In genomic region chr13:38566526-38566925, GRCh38 we compare ENCODE assay signal across 17 cellular contexts.
DNase-seq lines count a peak whose midpoint lies in the region; ATAC-seq and TF ChIP-seq lines count a peak whose summit lies in the region.
"Had no signal": no experiment of that assay in that cellular context is flagged by ENCODE, and none has a peak within 500 bp of the region (broad histone marks: within the 10 kb centered on the region; RNA-seq: fewer than 3 reads in every experiment).

No MANE protein-coding gene starts in this region.

- no peak overlapping the region for H3K4me3 ChIP-seq in HFF-Myc (replicated peaks; ENCODE audit: low read depth, low read length)
- H3K4me3 ChIP-seq: tibial nerve had no signal

- H3K4me3 Mint-ChIP-seq in activated T-cell treated with anti-CD3 and anti-CD28 coated beads, Interleukin-2, amount 50 U/mL, for 4 hours, result no peak overlapping the region
- H3K4me3 Mint-ChIP-seq: activated naive CD4-positive, alpha-beta T cell treated with anti-CD3 and anti-CD28 coated beads, Interleukin-2, amount 10 ng/mL, durations not matched to agents 7 days and 5 days; dendritic cell treated with granulocyte-macrophage colony-stimulating factor and Interleukin-4, amounts not matched to agents 40 ng/mL and 50 ng/mL, for 4 days; neural crest cell; stimulated activated naive CD8-positive, alpha-beta T cell treated with anti-CD3 and anti-CD28 coated beads, Interleukin-15, Interleukin-2, amounts not matched to agents 100 ng/mL and 50 ng/mL, for 24 hours had no signal

- DNase-seq in HFF-Myc (ENCODE audit: extremely low read depth, low read depth) (peak; percentile 9), NCI-H2081 treated with DMSO at 0.1 percent for 48 hours (lab: John Stamatoyannopoulos, UW) (peak; percentile 52), NCI-H774 (lab: John Stamatoyannopoulos, UW) (peak; percentile 9), superior temporal gyrus (ENCODE audit: extremely low spot score) (peak; percentile 35), sciatic nerve (ENCODE audit: low spot score) (no peak), retina (no peak)
- DNase-seq in activated T-cell treated with anti-CD3 and anti-CD28 coated beads, Interleukin-2, amount 50 U/mL, for 4 hours, result no peak
- DNase-seq: activated CD4-positive, CD25-positive, alpha-beta regulatory T cell treated with anti-CD3 and anti-CD28 coated beads, Interleukin-2, amount 50 U/mL, for 72 hours; activated naive CD4-positive, alpha-beta T cell treated with anti-CD3 and anti-CD28 coated beads, Interleukin-2, amount 10 ng/mL, durations not matched to agents 7 days and 5 days; activated T-cell treated with anti-CD3 and anti-CD28 coated beads, Interleukin-2, amount 50 U/mL, for 48 hours; Caco-2; NCI-H187 treated with DMSO at 0.1 percent for 48 hours; stimulated activated CD4-positive, alpha-beta T cell treated with anti-CD3 and anti-CD28 coated beads, Interleukin-1b, Interleukin-23, amount 100 ng/mL, for 48 hours had no signal

- ATAC-seq in activated T-cell treated with anti-CD3 and anti-CD28 coated beads, Interleukin-2, amount 50 U/mL, for 4 hours, result no peak
- ATAC-seq in sciatic nerve, result no peak

- intact Hi-C loops in sciatic nerve (cut with DNase I), result loop anchor here (1.0 kb wide), 1 partner anchor 13 kb away; no protein-coding TSS in a partner anchor

- no peaks in the 10 kb centered on the region for H3K9me3 Mint-ChIP-seq in activated T-cell treated with anti-CD3 and anti-CD28 coated beads, Interleukin-2, amount 50 U/mL, for 4 hours
- H3K9me3 Mint-ChIP-seq: activated naive CD4-positive, alpha-beta T cell treated with anti-CD3 and anti-CD28 coated beads, Interleukin-2, amount 10 ng/mL, durations not matched to agents 7 days and 5 days had no signal

- no peaks in the 10 kb centered on the region for H3K27me3 Mint-ChIP-seq in activated T-cell treated with anti-CD3 and anti-CD28 coated beads, Interleukin-2, amount 50 U/mL, for 4 hours (ENCODE audit: low read depth)
- H3K27me3 Mint-ChIP-seq: activated naive CD4-positive, alpha-beta T cell treated with anti-CD3 and anti-CD28 coated beads, Interleukin-2, amount 10 ng/mL, durations not matched to agents 7 days and 5 days; dendritic cell treated with granulocyte-macrophage colony-stimulating factor and Interleukin-4, amounts not matched to agents 40 ng/mL and 50 ng/mL, for 4 days had no signal

- H3K4me1 Mint-ChIP-seq in activated T-cell treated with anti-CD3 and anti-CD28 coated beads, Interleukin-2, amount 50 U/mL, for 4 hours (ENCODE audit: low read depth), result no peaks in the 10 kb centered on the region
- H3K4me1 Mint-ChIP-seq: activated naive CD4-positive, alpha-beta T cell treated with anti-CD3 and anti-CD28 coated beads, Interleukin-2, amount 10 ng/mL, durations not matched to agents 7 days and 5 days had no signal

- no peaks in the 10 kb centered on the region for H3K36me3 Mint-ChIP-seq in activated T-cell treated with anti-CD3 and anti-CD28 coated beads, Interleukin-2, amount 50 U/mL, for 4 hours (ENCODE audit: insufficient read depth)
- H3K36me3 Mint-ChIP-seq: activated naive CD4-positive, alpha-beta T cell treated with anti-CD3 and anti-CD28 coated beads, Interleukin-2, amount 10 ng/mL, durations not matched to agents 7 days and 5 days had no signal

- TF ChIP-seq CTCF in HFF-Myc (IDR thresholded peaks at IDR 0.05; ENCODE audit: low read depth, low read length, missing control alignments), result no peak

Comparison
In these comparisons a context has a peak if more than half of its experiments do, and no peak if none do; other contexts are left out.
1. DNase-seq: peak in HFF-Myc (single experiment), NCI-H2081 treated with DMSO at 0.1 percent for 48 hours (single experiment), NCI-H774 (single experiment) and superior temporal gyrus (single experiment); none in activated T-cell treated with anti-CD3 and anti-CD28 coated beads, Interleukin-2, amount 50 U/mL, for 4 hours (single experiment), sciatic nerve (single experiment) and retina (single experiment).